In the genomic region with DNA sequence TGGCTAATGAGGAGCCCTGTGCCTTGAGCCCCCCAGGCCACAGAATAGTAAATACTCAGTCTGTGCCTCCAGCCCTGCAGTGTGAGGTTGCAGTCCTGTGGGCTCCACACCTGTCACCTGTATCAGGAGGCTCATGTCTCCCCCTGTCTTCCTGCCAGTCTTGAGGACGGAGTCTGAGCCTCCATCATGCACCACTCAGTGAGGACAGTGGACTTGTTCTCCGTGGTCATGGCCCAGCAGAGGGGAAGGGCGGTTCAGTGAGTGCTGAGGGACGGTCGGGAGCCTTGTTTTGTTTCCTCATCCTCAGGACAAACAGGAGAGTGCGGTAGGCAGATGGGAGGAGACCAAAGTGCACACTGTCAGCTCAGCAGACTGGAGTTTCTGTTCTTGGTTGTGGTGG, we compare ENCODE assay signal across 1 cellular context. TPM values are rescaled to one million over a fixed set of nuclear protein-coding genes. Genes with fewer than 3 reads are reported as not detected.
"Had no signal": no experiment of that assay in that cellular context is flagged by ENCODE, and none has a peak within 500 bp of the region (broad histone marks: within the 10 kb centered on the region; RNA-seq: fewer than 3 reads in every experiment).

No MANE protein-coding gene starts in this region.

RNA-seq across cellular contexts. Expression of a gene that starts 33.4 kb away (rescaled TPM):
- polyA plus RNA-seq: IgD-negative memory B cell had no signal
